8 cellular contexts compared by ENCODE assay signal in genomic region chr3:28328188-28329151, GRCh38. TPM values are rescaled to one million over a fixed set of nuclear protein-coding genes. Genes with fewer than 3 reads are reported as not detected.
DNase-seq lines count a peak whose midpoint lies in the region; ATAC-seq, FAIRE-seq and TF ChIP-seq lines count a peak whose summit lies in the region.

No MANE protein-coding gene starts in this region.

- no peaks in the 10 kb centered on the region for H3K79me2 ChIP-seq in OCI-LY3 (ENCODE audit: low read length)

- no peak overlapping the region for H3K9ac ChIP-seq in OCI-LY3 (ENCODE audit: low read length)

- H3K27ac ChIP-seq in CD4-positive, alpha-beta T cell (ENCODE audit: low read depth, low read length): no peak overlapping the region
- no peak overlapping the region for H3K27ac ChIP-seq in OCI-LY3 (ENCODE audit: low read length)

- TF ChIP-seq CTCF in CD4-positive, alpha-beta T cell (IDR thresholded peaks at IDR 0.05): peak; percentile 83
- TF ChIP-seq CTCF in OCI-LY3 (IDR thresholded peaks at IDR 0.05; ENCODE audit: low read depth, low read length) (peak; percentile 79), osteocyte (IDR thresholded peaks at IDR 0.05) (peak; percentile 68)

- FAIRE-seq in endometrium (lab: Jason Lieb, UNC): peak; percentile 93

- H3K4me2 ChIP-seq in OCI-LY3 (ENCODE audit: low read length): no peak overlapping the region

- POLR2A ChIA-PET in CD4-positive, alpha-beta T cell (lab: Charles Lee): interaction anchor here (0.8 to 4.2 kb wide), 3 partner anchors 20 to 616 kb away, joined by 3 to 20 read pairs (median 9); partner anchors contain the start of genes AZI2, EOMES and ZCWPW2

- no peaks in the 10 kb centered on the region for H3K27me3 ChIP-seq in CD4-positive, alpha-beta T cell (ENCODE audit: control insufficient read depth, insufficient read depth, low read length)
- no peaks in the 10 kb centered on the region for H3K27me3 ChIP-seq in OCI-LY3 (ENCODE audit: low read depth, low read length)

- H3K36me3 Mint-ChIP-seq in CD4-positive, alpha-beta T cell (ENCODE audit: low read depth): peaks cover 41% of the 10 kb centered on the region
- peaks cover 26% of the 10 kb centered on the region for H3K36me3 Mint-ChIP-seq in osteocyte (ENCODE audit: unreplicated experiment)

- H3K4me3 Mint-ChIP-seq in CD4-positive, alpha-beta T cell: no peak overlapping the region
- no peak overlapping the region for H3K4me3 Mint-ChIP-seq in osteocyte (ENCODE audit: unreplicated experiment)

- H3K27me3 Mint-ChIP-seq in CD4-positive, alpha-beta T cell: no peaks in the 10 kb centered on the region
- H3K27me3 Mint-ChIP-seq in osteocyte (ENCODE audit: unreplicated experiment): no peaks in the 10 kb centered on the region

- H4K20me1 ChIP-seq in OCI-LY3 (ENCODE audit: insufficient read depth, low read length): no peaks in the 10 kb centered on the region

- peaks cover 31% of the 10 kb centered on the region for H3K36me3 ChIP-seq in OCI-LY3 (replicated peaks; ENCODE audit: low read depth, low read length)

- DNase-seq in CD4-positive, alpha-beta T cell: no peak
- DNase-seq in osteocyte (ENCODE audit: extremely low spot score, unreplicated experiment): no peak

- intact Hi-C loops in CD4-positive, alpha-beta T cell (cut with DNase I, micrococcal nuclease): loop anchor here (1.0 to 2.0 kb wide), 3 partner anchors 616 to 1194 kb away; no protein-coding TSS in a partner anchor

- ATAC-seq in CD4-positive, alpha-beta T cell (ENCODE audit: poor library complexity): peak; percentile 43
- ATAC-seq in GM21528 (IDR thresholded peaks at IDR 0.05; ENCODE audit: low FRiP score, unreplicated experiment): peak; percentile 41
- no peak for ATAC-seq in GM21529 (IDR thresholded peaks at IDR 0.05; ENCODE audit: unreplicated experiment)
- ATAC-seq in HG02884 (IDR thresholded peaks at IDR 0.05; ENCODE audit: unreplicated experiment): no peak
- ATAC-seq in HG02623 (IDR thresholded peaks at IDR 0.05; ENCODE audit: unreplicated experiment): no peak

- H3K4me3 ChIP-seq in OCI-LY3 (ENCODE audit: low read length): no peak overlapping the region

- no peaks in the 10 kb centered on the region for H3K9me3 Mint-ChIP-seq in CD4-positive, alpha-beta T cell
- H3K9me3 Mint-ChIP-seq in osteocyte (ENCODE audit: unreplicated experiment): no peaks in the 10 kb centered on the region

- peaks cover 20% of the 10 kb centered on the region for H3K4me1 Mint-ChIP-seq in CD4-positive, alpha-beta T cell (ENCODE audit: low read depth)
- H3K4me1 Mint-ChIP-seq in osteocyte (ENCODE audit: unreplicated experiment): no peaks in the 10 kb centered on the region

- no peaks in the 10 kb centered on the region for H3K9me3 ChIP-seq in CD4-positive, alpha-beta T cell (ENCODE audit: control insufficient read depth, low read length)
- no peaks in the 10 kb centered on the region for H3K9me3 ChIP-seq in OCI-LY3 (ENCODE audit: insufficient read depth, low read length)

- CTCF ChIA-PET in CD4-positive, alpha-beta T cell (lab: Charles Lee): interaction anchor here (0.9 to 6.2 kb wide), 5 partner anchors 11 to 616 kb away, joined by 3 to 56 read pairs (median 6); partner anchors contain the start of gene EOMES

- H3K4me1 ChIP-seq in OCI-LY3 (ENCODE audit: low read length): no peaks in the 10 kb centered on the region

- H3K27ac Mint-ChIP-seq in CD4-positive, alpha-beta T cell: no peak overlapping the region
- no peak overlapping the region for H3K27ac Mint-ChIP-seq in osteocyte (ENCODE audit: unreplicated experiment)

- H2AFZ ChIP-seq in OCI-LY3 (ENCODE audit: low read depth, low read length): no peak overlapping the region

RNA-seq across cellular contexts. Expression of gene ZCWPW2, which starts 20.1 kb away (rescaled TPM):
- under 1 TPM; 0.27 to 0.28 TPM for total RNA-seq in CD4-positive, alpha-beta T cell
- 1.2 and 1.9 TPM in 2 replicates for total RNA-seq in osteocyte

RNA-seq across cellular contexts. Expression of gene AZI2, which starts 20.2 kb away (rescaled TPM):
- 10 to 100 TPM; 27.4 to 31.5 TPM for total RNA-seq in CD4-positive, alpha-beta T cell
- 66.4 and 79.2 TPM in 2 replicates for total RNA-seq in osteocyte

Comparison
In these comparisons a context has a peak if more than half of its experiments do, and no peak if none do; other contexts are left out.
1. ATAC-seq: peak in CD4-positive, alpha-beta T cell (single experiment) and GM21528 (single experiment); none in GM21529 (single experiment), HG02884 (single experiment) and HG02623 (single experiment).
2. Peak in every context shown above with its lines, with median percentiles within 50 percentile points of each other: CTCF ChIP-seq.